In the genomic region with DNA sequence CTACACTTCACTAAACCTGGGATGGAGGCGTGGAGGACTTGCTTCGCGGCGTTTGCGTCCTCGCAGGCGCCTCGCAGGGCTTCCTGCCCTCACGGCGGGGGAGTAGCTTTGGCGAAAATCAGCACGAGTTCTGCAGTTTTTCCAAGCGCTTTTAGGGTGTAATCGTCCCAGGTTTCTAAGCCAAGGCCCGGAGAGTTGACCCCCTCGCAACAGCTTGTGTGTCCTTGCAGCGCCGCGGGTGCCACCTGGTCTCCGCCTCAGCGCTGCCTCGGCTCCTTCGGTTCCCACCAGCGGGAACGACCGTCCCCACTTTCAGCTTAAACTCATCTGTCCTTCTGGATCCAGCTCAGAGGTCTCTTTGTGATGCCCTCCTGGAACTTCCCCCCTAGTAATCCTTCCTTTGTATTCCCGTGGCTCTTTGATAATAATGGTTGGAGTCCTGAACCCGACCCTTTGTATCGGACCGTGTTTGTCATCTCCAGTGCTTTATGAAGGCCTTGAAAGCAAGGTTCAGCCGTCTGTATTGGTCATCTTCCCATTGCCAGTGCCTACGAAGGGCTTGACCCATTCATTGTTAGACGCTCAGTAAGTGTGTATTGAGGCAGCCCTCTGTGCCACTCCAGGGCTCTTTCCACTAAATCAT, we compare ENCODE assay signal across 8 cellular contexts. TPM values are rescaled to one million over a fixed set of nuclear protein-coding genes. Genes with fewer than 3 reads are reported as not detected.
A peak's percentile ranks its signal among the peaks of the same experiment; 100 is the strongest.
DNase-seq lines count a peak whose midpoint lies in the region; TF ChIP-seq lines count a peak whose summit lies in the region.

No MANE protein-coding gene starts in this region.

- peaks cover 18% of the 10 kb centered on the region for H3K36me3 Mint-ChIP-seq in HFFc6 (ENCODE audit: low read depth)

- peak overlapping the region; percentile 99 for H3K27ac Mint-ChIP-seq in HFFc6

- DNase-seq in NCI-H1417 (lab: John Stamatoyannopoulos, UW) (peak in 2 of 3 experiments; percentile 67 to 91), NCI-H1417 treated with DMSO at 0.1 percent for 48 hours (lab: John Stamatoyannopoulos, UW) (no peak), HFFc6 (peak; percentile 7), NCI-H748 treated with DMSO at 0.1 percent for 48 hours (lab: John Stamatoyannopoulos, UW) (peak; percentile 67), cardiac fibroblast (ENCODE audit: low read depth in 2 of 2) (peak; percentile 20 to 39), superior temporal gyrus (ENCODE audit: extremely low spot score) (peak; percentile 69), GOT3 (lab: John Stamatoyannopoulos, UW) (no peak)

- H3K27me3 ChIP-seq in layer of hippocampus (ENCODE audit: control insufficient read depth, insufficient read depth, low read length), result no peaks in the 10 kb centered on the region

- no peaks in the 10 kb centered on the region for H3K9me3 Mint-ChIP-seq in HFFc6

- peaks cover 43% of the 10 kb centered on the region for H3K4me1 Mint-ChIP-seq in HFFc6 (ENCODE audit: low read depth)

- H3K4me3 Mint-ChIP-seq in HFFc6, result peak overlapping the region; percentile 95

- H3K27ac ChIP-seq in layer of hippocampus (ENCODE audit: low read depth, low read length), result peak overlapping the region; percentile 94

- H3K4me3 ChIP-seq in cardiac fibroblast (replicated peaks in 1 of 2; ENCODE audit: low read depth in 2 of 2, low read length in 2 of 2), result peak overlapping the region; percentile 84 to 88

- no peak for TF ChIP-seq CTCF in HFFc6 (IDR thresholded peaks at IDR 0.05)
- no peak for TF ChIP-seq CTCF in cardiac fibroblast (IDR thresholded peaks at IDR 0.05; ENCODE audit: low read depth, low read length)

- peaks cover 6% of the 10 kb centered on the region for H3K27me3 Mint-ChIP-seq in HFFc6 (ENCODE audit: insufficient read depth)

RNA-seq across cellular contexts. Expression of a gene that starts 0.8 kb away (rescaled TPM):
- total RNA-seq in HFFc6 (2021; fragmentation: NEBNext Ultra II Directional; extraction: Animal tissue kit (Norgen Biotek cat#: 25700)), result 100 to 1,000 TPM; 114 to 148 (median 139) TPM

RNA-seq across cellular contexts. Expression of a gene that starts 16.5 kb away (rescaled TPM):
- total RNA-seq in HFFc6 (2021; fragmentation: NEBNext Ultra II Directional; extraction: Animal tissue kit (Norgen Biotek cat#: 25700)), result not detected

RNA-seq across cellular contexts. Expression of a gene that starts 55.1 kb away (rescaled TPM):
- not detected for total RNA-seq in HFFc6 (2021; fragmentation: NEBNext Ultra II Directional; extraction: Animal tissue kit (Norgen Biotek cat#: 25700))

Comparison
In these comparisons a context has a peak if more than half of its experiments do, and no peak if none do; other contexts are left out.
1. DNase-seq: peak in NCI-H1417 (2 of 3), HFFc6 (single experiment), NCI-H748 treated with DMSO at 0.1 percent for 48 hours (single experiment), cardiac fibroblast (2 of 2) and superior temporal gyrus (single experiment); none in NCI-H1417 treated with DMSO at 0.1 percent for 48 hours (single experiment) and GOT3 (single experiment).